Comparison of ENCODE assay signal across 27 cellular contexts in the genomic region with DNA sequence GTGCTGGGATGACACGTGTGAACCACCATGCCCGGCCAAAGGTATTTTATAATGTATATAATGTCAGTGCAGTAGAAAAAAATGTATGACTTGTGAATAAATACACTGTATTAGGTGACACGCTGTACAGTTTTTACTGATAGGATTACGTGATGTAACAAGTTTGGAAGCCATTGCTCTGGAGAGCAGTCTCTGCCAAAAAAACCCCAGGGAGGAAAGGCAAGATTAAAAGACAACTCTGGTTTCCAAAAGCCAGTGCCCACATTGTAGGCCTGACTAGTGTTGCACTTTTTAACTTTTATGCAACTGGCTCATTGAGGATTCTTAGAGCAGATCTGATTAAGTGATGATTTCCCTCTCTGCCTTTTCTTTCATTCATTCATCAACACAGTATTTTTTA.
DNase-seq lines count a peak whose midpoint lies in the region; ATAC-seq, FAIRE-seq and TF ChIP-seq lines count a peak whose summit lies in the region.
"Had no signal": no experiment of that assay in that cellular context is flagged by ENCODE, and none has a peak within 500 bp of the region (broad histone marks: within the 10 kb centered on the region; RNA-seq: fewer than 3 reads in every experiment).

No MANE protein-coding gene starts in this region.

- H3K4me2 ChIP-seq in astrocyte (ENCODE audit: low read length), result peak overlapping the region; percentile 71
- H3K4me2 ChIP-seq: BLaER1 treated with 17β-estradiol and CSF1 and Interleukin-3, amounts not matched to agents 10 nM and 100 nM had no signal

- DNase-seq in Right ventricle myocardium superior, result no peak
- DNase-seq in cardiac septum (ENCODE audit: low spot score), result no peak
- peak; percentile 30 for DNase-seq in astrocyte (ENCODE audit: low read depth)
- peak in 1 of 2 donors; percentile 62 for DNase-seq in cardiac muscle cell (ENCODE audit: low read depth in 1 of 2, low spot score in 1 of 2)
- DNase-seq in stimulated activated effector memory CD8-positive, alpha-beta T cell treated with anti-CD3 and anti-CD28 coated beads, Interleukin-12 subunit alpha, Interleukin-12 subunit beta, amount 100 ng/mL, for 72 hours (ENCODE audit: low spot score in 2 of 2), result no peak
- DNase-seq: activated B cell treated with CpG ODN at 0.5 μM for 24 hours; activated CD4-positive, alpha-beta T cell treated with anti-CD3 and anti-CD28 coated beads, Interleukin-2, amount 50 U/mL, for 48 hours; activated CD8-positive, alpha-beta memory T cell treated with anti-CD3 and anti-CD28 coated beads, Interleukin-2, amount 50 U/mL, for 4 hours; activated naive CD4-positive, alpha-beta T cell treated with anti-CD3 and anti-CD28 coated beads, Interleukin-2, amount 10 ng/mL, durations not matched to agents 7 days and 5 days; dorsolateral prefrontal cortex; NCI-H1417 treated with DMSO at 0.1 percent for 48 hours; NCI-H2171; NCI-H526 treated with DMSO at 0.1 percent for 48 hours; nephron progenitor cell; ovary; Peyer's patch; retina; stimulated activated CD4-positive, alpha-beta T cell treated with anti-CD3 and anti-CD28 coated beads, Interleukin-4, amount 100 ng/mL, for 1 hour; T-cell; upper lobe of right lung had no signal

- H3K27me3 ChIP-seq in astrocyte (ENCODE audit: insufficient read depth, low read length) (no peaks in the 10 kb centered on the region), cardiac muscle cell (no peaks in the 10 kb centered on the region), subcutaneous abdominal adipose tissue (ENCODE audit: control insufficient read depth in 5 of 5, insufficient read depth in 4 of 5, low read length in 5 of 5) (no peaks in the 10 kb centered on the region)
- H3K27me3 ChIP-seq: BLaER1 treated with 17β-estradiol and CSF1 and Interleukin-3, amounts not matched to agents 10 nM and 100 nM; dorsolateral prefrontal cortex; ovary; Peyer's patch; suprapubic skin; upper lobe of right lung had no signal

- intact Hi-C loops in Right ventricle myocardium superior (cut with DNase I), result no loop called here
- intact Hi-C loops in cardiac septum (cut with DNase I), result no loop called here

- ATAC-seq in Right ventricle myocardium superior (ENCODE audit: poor library complexity) (peak; percentile 32), GM21390 (IDR thresholded peaks at IDR 0.05; ENCODE audit: unreplicated experiment) (no peak), GM18519 (IDR thresholded peaks at IDR 0.05; ENCODE audit: low FRiP score, unreplicated experiment) (no peak)
- ATAC-seq in stimulated activated effector memory CD8-positive, alpha-beta T cell treated with anti-CD3 and anti-CD28 coated beads, Interleukin-12 subunit alpha, Interleukin-12 subunit beta, amount 100 ng/mL, for 72 hours, result no peak
- ATAC-seq: T-cell, upper lobe of right lung had no signal

- H4K20me1 ChIP-seq in astrocyte (ENCODE audit: insufficient read depth, low read length), result no peaks in the 10 kb centered on the region
- H4K20me1 ChIP-seq: BLaER1 treated with 17β-estradiol and CSF1 and Interleukin-3, amounts not matched to agents 10 nM and 100 nM had no signal

- H3K9ac ChIP-seq in astrocyte (ENCODE audit: low read length), result no peak overlapping the region
- H3K9ac ChIP-seq in subcutaneous abdominal adipose tissue (ENCODE audit: low read length in 5 of 5), result peak overlapping the region in 1 of 5 donors; percentile 18
- H3K9ac ChIP-seq: BLaER1 treated with 17β-estradiol and CSF1 and Interleukin-3, amounts not matched to agents 10 nM and 100 nM had no signal

- no peaks in the 10 kb centered on the region for H3K9me3 Mint-ChIP-seq in astrocyte (ENCODE audit: unreplicated experiment)
- no peaks in the 10 kb centered on the region for H3K9me3 Mint-ChIP-seq in stimulated activated effector memory CD8-positive, alpha-beta T cell treated with anti-CD3 and anti-CD28 coated beads, Interleukin-12 subunit alpha, Interleukin-12 subunit beta, amount 100 ng/mL, for 72 hours
- H3K9me3 Mint-ChIP-seq: activated B cell treated with CpG ODN at 0.5 μM for 24 hours; activated naive CD4-positive, alpha-beta T cell treated with anti-CD3 and anti-CD28 coated beads, Interleukin-2, amount 10 ng/mL, durations not matched to agents 7 days and 5 days; central memory CD8-positive, alpha-beta T cell; nephron progenitor cell; T-cell had no signal

- H3K4me3 Mint-ChIP-seq in astrocyte (ENCODE audit: unreplicated experiment), result no peak overlapping the region
- no peak overlapping the region for H3K4me3 Mint-ChIP-seq in stimulated activated effector memory CD8-positive, alpha-beta T cell treated with anti-CD3 and anti-CD28 coated beads, Interleukin-12 subunit alpha, Interleukin-12 subunit beta, amount 100 ng/mL, for 72 hours
- H3K4me3 Mint-ChIP-seq: activated B cell treated with CpG ODN at 0.5 μM for 24 hours; activated naive CD4-positive, alpha-beta T cell treated with anti-CD3 and anti-CD28 coated beads, Interleukin-2, amount 10 ng/mL, durations not matched to agents 7 days and 5 days; central memory CD8-positive, alpha-beta T cell; nephron progenitor cell; T-cell had no signal

- no peaks in the 10 kb centered on the region for H3K79me2 ChIP-seq in astrocyte (ENCODE audit: insufficient read depth, low read length)

- peaks cover 24% of the 10 kb centered on the region for H3K4me1 Mint-ChIP-seq in astrocyte (ENCODE audit: low read depth, unreplicated experiment)
- H3K4me1 Mint-ChIP-seq in stimulated activated effector memory CD8-positive, alpha-beta T cell treated with anti-CD3 and anti-CD28 coated beads, Interleukin-12 subunit alpha, Interleukin-12 subunit beta, amount 100 ng/mL, for 72 hours, result peaks cover 10% of the 10 kb centered on the region
- H3K4me1 Mint-ChIP-seq: activated B cell treated with CpG ODN at 0.5 μM for 24 hours; activated naive CD4-positive, alpha-beta T cell treated with anti-CD3 and anti-CD28 coated beads, Interleukin-2, amount 10 ng/mL, durations not matched to agents 7 days and 5 days; central memory CD8-positive, alpha-beta T cell; nephron progenitor cell; T-cell had no signal

- H3K4me3 ChIP-seq in astrocyte (ENCODE audit: insufficient read depth, low read depth, low read length) (no peak overlapping the region), cardiac muscle cell (no peak overlapping the region), subcutaneous abdominal adipose tissue (ENCODE audit: low read depth in 1 of 5, low read length in 5 of 5) (no peak overlapping the region)
- H3K4me3 ChIP-seq: BLaER1 treated with 17β-estradiol and CSF1 and Interleukin-3, amounts not matched to agents 10 nM and 100 nM; dorsolateral prefrontal cortex; lung; ovary; Peyer's patch; suprapubic skin; upper lobe of right lung had no signal

- no peak overlapping the region for H2AFZ ChIP-seq in astrocyte (ENCODE audit: low read depth, low read length)

- H3K9me3 ChIP-seq in astrocyte (ENCODE audit: insufficient read depth, low read depth, low read length) (no peaks in the 10 kb centered on the region), cardiac muscle cell (ENCODE audit: low read depth) (no peaks in the 10 kb centered on the region), subcutaneous abdominal adipose tissue (ENCODE audit: control insufficient read depth in 5 of 5, low read length in 5 of 5) (no peaks in the 10 kb centered on the region)
- H3K9me3 ChIP-seq: BLaER1 treated with 17β-estradiol and CSF1 and Interleukin-3, amounts not matched to agents 10 nM and 100 nM; ovary; Peyer's patch; suprapubic skin; upper lobe of right lung had no signal

- H3K27ac Mint-ChIP-seq in astrocyte (ENCODE audit: unreplicated experiment), result peak overlapping the region; percentile 68
- no peak overlapping the region for H3K27ac Mint-ChIP-seq in stimulated activated effector memory CD8-positive, alpha-beta T cell treated with anti-CD3 and anti-CD28 coated beads, Interleukin-12 subunit alpha, Interleukin-12 subunit beta, amount 100 ng/mL, for 72 hours
- H3K27ac Mint-ChIP-seq: activated B cell treated with CpG ODN at 0.5 μM for 24 hours; activated naive CD4-positive, alpha-beta T cell treated with anti-CD3 and anti-CD28 coated beads, Interleukin-2, amount 10 ng/mL, durations not matched to agents 7 days and 5 days; nephron progenitor cell; T-cell had no signal

- H3K27me3 Mint-ChIP-seq in astrocyte (ENCODE audit: low read depth, unreplicated experiment), result no peaks in the 10 kb centered on the region
- H3K27me3 Mint-ChIP-seq: activated B cell treated with CpG ODN at 0.5 μM for 24 hours; activated naive CD4-positive, alpha-beta T cell treated with anti-CD3 and anti-CD28 coated beads, Interleukin-2, amount 10 ng/mL, durations not matched to agents 7 days and 5 days; central memory CD8-positive, alpha-beta T cell; T-cell had no signal

- H3K36me3 ChIP-seq in astrocyte (ENCODE audit: insufficient read depth, low read length) (no peaks in the 10 kb centered on the region), cardiac muscle cell (no peaks in the 10 kb centered on the region), subcutaneous abdominal adipose tissue (ENCODE audit: control insufficient read depth in 5 of 5, insufficient read depth in 5 of 5, low read length in 5 of 5) (no peaks in the 10 kb centered on the region)
- H3K36me3 ChIP-seq: ovary, suprapubic skin had no signal

- peaks cover 19% of the 10 kb centered on the region for H3K36me3 Mint-ChIP-seq in astrocyte (ENCODE audit: low read depth, unreplicated experiment)
- peaks cover 67% of the 10 kb centered on the region for H3K36me3 Mint-ChIP-seq in stimulated activated effector memory CD8-positive, alpha-beta T cell treated with anti-CD3 and anti-CD28 coated beads, Interleukin-12 subunit alpha, Interleukin-12 subunit beta, amount 100 ng/mL, for 72 hours

- FAIRE-seq in astrocyte (lab: Jason Lieb, UNC), result no peak

- H3K27ac ChIP-seq in astrocyte (ENCODE audit: low read depth, low read length) (no peak overlapping the region), cardiac muscle cell (peak overlapping the region; percentile 55), subcutaneous abdominal adipose tissue (ENCODE audit: low read depth, low read length) (peak overlapping the region; percentile 35)
- H3K27ac ChIP-seq: BLaER1 treated with 17β-estradiol and CSF1 and Interleukin-3, amounts not matched to agents 10 nM and 100 nM; ovary; suprapubic skin; upper lobe of right lung had no signal

- TF ChIP-seq CTCF in astrocyte (IDR thresholded peaks at IDR 0.05; ENCODE audit: insufficient read depth, low read depth, low read length) (no peak), cardiac muscle cell (IDR thresholded peaks at IDR 0.05; ENCODE audit: low read depth, low read length) (no peak)

- H3K4me1 ChIP-seq in astrocyte (ENCODE audit: insufficient read depth, low read length) (peaks cover 16% of the 10 kb centered on the region), cardiac muscle cell (ENCODE audit: low read depth) (peaks cover 20% of the 10 kb centered on the region), subcutaneous abdominal adipose tissue (ENCODE audit: control insufficient read depth in 5 of 5, insufficient read depth in 5 of 5, low read length in 5 of 5) (peaks cover 3 to 29% (median 15%) of the 10 kb centered on the region in 5 donors)
- H3K4me1 ChIP-seq: upper lobe of right lung had no signal
